2 cellular contexts compared by ENCODE assay signal in genomic region chr5:141439411-141440141, GRCh38.
TF ChIP-seq lines count a peak whose summit lies in the region.

No MANE protein-coding gene starts in this region.

TF ChIP-seq in SK-N-SH, 30 proteins besides CTCF, POLR2A, EP300 and RAD21:
- no peak for TF ChIP-seq GATA2 (CRISPR knock-in tag; IDR thresholded peaks at IDR 0.05)
- TF ChIP-seq MAX (IDR thresholded peaks at IDR 0.05; ENCODE audit: low read depth) = no peak
- no peak for TF ChIP-seq MXI1 (IDR thresholded peaks at IDR 0.05; ENCODE audit: low read depth, low read length)
- TF ChIP-seq GABPA (IDR thresholded peaks at IDR 0.05; ENCODE audit: low read depth) = no peak
- TF ChIP-seq TEAD4 (IDR thresholded peaks at IDR 0.05; ENCODE audit: borderline replicate concordance, insufficient read depth) = no peak
- no peak for TF ChIP-seq USF2 (IDR thresholded peaks at IDR 0.05; ENCODE audit: borderline replicate concordance, low read depth, low read length)
- no peak for TF ChIP-seq EZH2phosphoT487 (IDR thresholded peaks at IDR 0.05; ENCODE audit: borderline replicate concordance, low read depth)
- TF ChIP-seq POLR2AphosphoS5 (IDR thresholded peaks at IDR 0.05; ENCODE audit: low read depth, low read length) = no peak
TF ChIP-seq in SK-N-SH: peak in this region for 0.

TF ChIP-seq in SK-N-SH treated with all-trans-retinoic acid at 6 μM for 48 hours, 23 proteins besides CTCF, POLR2A, EP300 and RAD21:
- TF ChIP-seq OSR1 (CRISPR knock-in tag; IDR thresholded peaks at IDR 0.05) (no peak), CSDC2 (CRISPR knock-in tag; IDR thresholded peaks at IDR 0.05) (no peak), ARNTL (CRISPR knock-in tag; IDR thresholded peaks at IDR 0.05; ENCODE audit: borderline replicate concordance, low read depth) (no peak), PPARA (CRISPR knock-in tag; IDR thresholded peaks at IDR 0.05; ENCODE audit: borderline replicate concordance) (no peak), POU6F1 (CRISPR knock-in tag; IDR thresholded peaks at IDR 0.05; ENCODE audit: borderline replicate concordance, low read depth) (no peak), ZFP30 (CRISPR knock-in tag; IDR thresholded peaks at IDR 0.05) (no peak), ZNF70 (CRISPR knock-in tag; IDR thresholded peaks at IDR 0.05) (no peak), CSRNP3 (CRISPR knock-in tag; IDR thresholded peaks at IDR 0.05) (no peak), CREB5 (CRISPR knock-in tag; IDR thresholded peaks at IDR 0.05; ENCODE audit: low read depth) (no peak), PATZ1 (CRISPR knock-in tag; IDR thresholded peaks at IDR 0.05; ENCODE audit: borderline replicate concordance) (no peak), TCF4 (CRISPR knock-in tag; IDR thresholded peaks at IDR 0.05; ENCODE audit: borderline replicate concordance) (no peak), ZC3H10 (CRISPR knock-in tag; IDR thresholded peaks at IDR 0.05) (no peak), ZNF565 (CRISPR knock-in tag; conservative IDR thresholded peaks at IDR 0.05; ENCODE audit: low read depth) (no peak), ZFP3 (CRISPR knock-in tag; IDR thresholded peaks at IDR 0.05) (no peak), ISL1 (CRISPR knock-in tag; IDR thresholded peaks at IDR 0.05) (no peak), RARB (CRISPR knock-in tag; IDR thresholded peaks at IDR 0.05) (no peak), ESRRG (CRISPR knock-in tag; IDR thresholded peaks at IDR 0.05) (no peak)
TF ChIP-seq in SK-N-SH treated with all-trans-retinoic acid at 6 μM for 48 hours: peak in this region for 0.
